8 cellular contexts compared by ENCODE assay signal in genomic region chr12:25386823-25387134, GRCh38.
DNase-seq lines count a peak whose midpoint lies in the region; ATAC-seq and TF ChIP-seq lines count a peak whose summit lies in the region.

No MANE protein-coding gene starts in this region.

- H3K36me3 ChIP-seq in PC-3 (ENCODE audit: low read depth, low read length) (no peaks in the 10 kb centered on the region), ectodermal cell (ENCODE audit: control insufficient read depth, insufficient read depth, low read length) (no peaks in the 10 kb centered on the region)

- TF ChIP-seq CTCF in PC-3 (conservative IDR thresholded peaks at IDR 0.05; ENCODE audit: low read depth, low read length) (no peak), nephron progenitor cell (IDR thresholded peaks at IDR 0.05) (no peak)

- H3K4me2 ChIP-seq in PC-3 (ENCODE audit: low read length): peak overlapping the region; percentile 100

- peak overlapping the region; percentile 37 for H3K27ac ChIP-seq in PC-3 (ENCODE audit: low read length)
- no peak overlapping the region for H3K27ac ChIP-seq in ectodermal cell (ENCODE audit: insufficient read depth, low read depth, low read length, poor library complexity, severe bottlenecking)

- POLR2A ChIA-PET in PC-3 (lab: Charles Lee; ENCODE audit: unreplicated experiment): no interaction called here

- BruUV-seq in PC-3 (replicated peaks; lab: Mats Ljungman, UMichigan): no TSS peak

- 17 to 33% methylated on average over 7 to 9 of the region's 9 CpGs for WGBS in ectodermal cell, 2 experiments

- DNase-seq in DMS114 treated with DMSO at 0.1 percent for 48 hours (lab: John Stamatoyannopoulos, UW; ENCODE audit: unreplicated experiment) (peak; percentile 56), PC-3 (no peak), nephron progenitor cell (peak; percentile 15), SK-N-DZ (ENCODE audit: low spot score) (no peak), dedifferentiated amniotic fluid mesenchymal stem cell (ENCODE audit: extremely low spot score) (no peak), EL (no peak), iPS-NIHi7 (ENCODE audit: extremely low spot score) (no peak)

- intact Hi-C loops in PC-3 (cut with micrococcal nuclease): loop anchor here (1.0 kb wide), 3 partner anchors 145 to 231 kb away; no protein-coding TSS in a partner anchor

- no peaks in the 10 kb centered on the region for H3K9me3 Mint-ChIP-seq in nephron progenitor cell

- H3F3A ChIP-seq in PC-3 (ENCODE audit: low read length, unreplicated experiment): no peaks in the 10 kb centered on the region

- H3K9ac ChIP-seq in PC-3 (ENCODE audit: low read length): peak overlapping the region; percentile 92

- H3K27me3 Mint-ChIP-seq in nephron progenitor cell (ENCODE audit: low read depth, poor library complexity): peaks cover 6% of the 10 kb centered on the region

- no peaks in the 10 kb centered on the region for H3K9me3 ChIP-seq in PC-3 (ENCODE audit: low read length)
- H3K9me3 ChIP-seq in ectodermal cell (ENCODE audit: control insufficient read depth, low read length): no peaks in the 10 kb centered on the region

- peak overlapping the region; percentile 50 for H3K27ac Mint-ChIP-seq in nephron progenitor cell

- H2AFZ ChIP-seq in PC-3 (ENCODE audit: low read length): peak overlapping the region; percentile 84

- no peaks in the 10 kb centered on the region for H3K9me2 ChIP-seq in PC-3 (replicated peaks; ENCODE audit: low read length)

- CTCF ChIA-PET in PC-3 (lab: Charles Lee): interaction anchor here (0.6 to 1.4 kb wide), 4 partner anchors 30 to 232 kb away, joined by 3 to 19 read pairs (median 4); no protein-coding TSS in a partner anchor

- ATAC-seq in PC-3: peak; percentile 1; the same call in 1 of the 2 replicates

- H3K4me3 ChIP-seq in PC-3 (ENCODE audit: low read length) (peak overlapping the region; percentile 89), ectodermal cell (ENCODE audit: insufficient read depth, low read depth, low read length) (peak overlapping the region; percentile 71)

- peaks cover 35% of the 10 kb centered on the region for H3K4me1 Mint-ChIP-seq in nephron progenitor cell

- H3K27me3 ChIP-seq in PC-3 (ENCODE audit: low read length) (no peaks in the 10 kb centered on the region), ectodermal cell (ENCODE audit: control insufficient read depth, insufficient read depth, low read length, poor library complexity, severe bottlenecking) (peaks cover 13% of the 10 kb centered on the region)

- H3K79me2 ChIP-seq in PC-3 (ENCODE audit: low read length): no peaks in the 10 kb centered on the region

- peak overlapping the region; percentile 96 for H3K4me3 Mint-ChIP-seq in nephron progenitor cell

- H3K4me1 ChIP-seq in PC-3 (ENCODE audit: insufficient read depth, low read length) (peaks cover 19% of the 10 kb centered on the region), ectodermal cell (ENCODE audit: control insufficient read depth, insufficient read depth, low read length) (no peaks in the 10 kb centered on the region)

- no peaks in the 10 kb centered on the region for H4K20me1 ChIP-seq in PC-3 (ENCODE audit: low read length)

- no peaks in the 10 kb centered on the region for H3K36me3 Mint-ChIP-seq in nephron progenitor cell (ENCODE audit: low read depth)

Comparison
In these comparisons a context has a peak if more than half of its experiments do, and no peak if none do; other contexts are left out.
1. DNase-seq: peak in DMS114 treated with DMSO at 0.1 percent for 48 hours (single experiment) and nephron progenitor cell (single experiment); none in PC-3 (single experiment), SK-N-DZ (single experiment), dedifferentiated amniotic fluid mesenchymal stem cell (single experiment), EL (single experiment) and iPS-NIHi7 (single experiment).